ENCODE assay signal across 13 cellular contexts in genomic region chr12:8989425-8989824, GRCh38. TPM values are rescaled to one million over a fixed set of nuclear protein-coding genes. Genes with fewer than 3 reads are reported as not detected.
DNase-seq lines count a peak whose midpoint lies in the region; ATAC-seq and TF ChIP-seq lines count a peak whose summit lies in the region.
"Had no signal": no experiment of that assay in that cellular context is flagged by ENCODE, and none has a peak within 500 bp of the region (broad histone marks: within the 10 kb centered on the region; RNA-seq: fewer than 3 reads in every experiment).

KLRG1 (plus strand) TSS chr12:8989546; CDS start chr12:8989636, 90 bp downstream.

- intact Hi-C loops in PC-3 (cut with micrococcal nuclease), result no loop called here

- no peaks in the 10 kb centered on the region for H3K36me3 ChIP-seq in neural progenitor cell
- H3K36me3 ChIP-seq in PC-3 (ENCODE audit: low read depth, low read length), result no peaks in the 10 kb centered on the region
- H3K36me3 ChIP-seq in Peyer's patch, result no peaks in the 10 kb centered on the region

- H3K4me3 ChIP-seq in neural progenitor cell (no peak within 1 kb of the TSS), PC-3 (ENCODE audit: low read length) (no peak within 1 kb of the TSS), Peyer's patch (peak within 1 kb of the TSS in 2 of 4 donors; percentile 1 to 15)

- no peaks in the 10 kb centered on the region for H3K27me3 Mint-ChIP-seq in activated naive CD4-positive, alpha-beta T cell treated with anti-CD3 and anti-CD28 coated beads, Interleukin-2, amount 50 U/mL, for 24 hours
- peaks cover 4% of the 10 kb centered on the region for H3K27me3 Mint-ChIP-seq in neural progenitor cell (ENCODE audit: insufficient read depth, low read depth)

- H3K4me3 Mint-ChIP-seq in activated naive CD4-positive, alpha-beta T cell treated with anti-CD3 and anti-CD28 coated beads, Interleukin-2, amount 50 U/mL, for 24 hours, result peak within 1 kb of the TSS; percentile 86
- no peak within 1 kb of the TSS for H3K4me3 Mint-ChIP-seq in neural progenitor cell

- no peak for TF ChIP-seq POLR2A in Peyer's patch (IDR thresholded peaks at IDR 0.05)

- H3K4me1 Mint-ChIP-seq in activated naive CD4-positive, alpha-beta T cell treated with anti-CD3 and anti-CD28 coated beads, Interleukin-2, amount 50 U/mL, for 24 hours, result peaks cover 80% of the 10 kb centered on the region
- H3K4me1 Mint-ChIP-seq in neural progenitor cell, result no peaks in the 10 kb centered on the region

- no peak within 1 kb of the TSS for H3K4me2 ChIP-seq in neural progenitor cell
- H3K4me2 ChIP-seq in PC-3 (ENCODE audit: low read length), result no peak within 1 kb of the TSS

- ATAC-seq in PC-3, result no peak
- ATAC-seq in GM21526 (IDR thresholded peaks at IDR 0.05; ENCODE audit: low FRiP score, unreplicated experiment), result no peak
- ATAC-seq: left lobe of liver had no signal

- H3F3A ChIP-seq in neural progenitor cell (ENCODE audit: low read depth) (no peaks in the 10 kb centered on the region), PC-3 (ENCODE audit: low read length, unreplicated experiment) (no peaks in the 10 kb centered on the region)

- POLR2A ChIA-PET in PC-3 (lab: Charles Lee; ENCODE audit: unreplicated experiment), result no interaction called here

- peak; percentile 14 for DNase-seq in GF-D8 (lab: John Stamatoyannopoulos, UW)
- DNase-seq in MV-4-11 (lab: John Stamatoyannopoulos, UW), result peak; percentile 79
- no peak for DNase-seq in neural progenitor cell (ENCODE audit: low spot score)
- no peak for DNase-seq in PC-3
- DNase-seq in Peyer's patch, result no peak
- DNase-seq: DMS 273 treated with DMSO at 0.1 percent for 48 hours; NCI-H2227 treated with DMSO at 0.1 percent for 48 hours; nucleus accumbens; stimulated activated CD4-positive, alpha-beta T cell treated with anti-CD3 and anti-CD28 coated beads, Interleukin-15, amount 100 ng/mL, for 24 hours had no signal

- H3K4me1 ChIP-seq in neural progenitor cell, result no peaks in the 10 kb centered on the region
- no peaks in the 10 kb centered on the region for H3K4me1 ChIP-seq in PC-3 (ENCODE audit: insufficient read depth, low read length)
- no peaks in the 10 kb centered on the region for H3K4me1 ChIP-seq in Peyer's patch

- H3K27ac ChIP-seq in neural progenitor cell, result no peak within 1 kb of the TSS
- no peak within 1 kb of the TSS for H3K27ac ChIP-seq in PC-3 (ENCODE audit: low read length)
- H3K27ac ChIP-seq in Peyer's patch, result no peak within 1 kb of the TSS
- H3K27ac ChIP-seq: VCaP had no signal

- H4K20me1 ChIP-seq in neural progenitor cell (ENCODE audit: low read depth) (no peaks in the 10 kb centered on the region), PC-3 (ENCODE audit: low read length) (no peaks in the 10 kb centered on the region)

- H3K9ac ChIP-seq in neural progenitor cell, result no peak within 1 kb of the TSS
- H3K9ac ChIP-seq in PC-3 (ENCODE audit: low read length), result no peak within 1 kb of the TSS

- TF ChIP-seq CTCF in neural progenitor cell (IDR thresholded peaks at IDR 0.05) (no peak), PC-3 (conservative IDR thresholded peaks at IDR 0.05; ENCODE audit: low read depth, low read length) (no peak), Peyer's patch (IDR thresholded peaks at IDR 0.05) (no peak)

- CTCF ChIA-PET in PC-3 (lab: Charles Lee), result no interaction called here

- H3K79me2 ChIP-seq in neural progenitor cell (ENCODE audit: low read depth) (no peaks in the 10 kb centered on the region), PC-3 (ENCODE audit: low read length) (no peaks in the 10 kb centered on the region)

- H3K36me3 Mint-ChIP-seq in activated naive CD4-positive, alpha-beta T cell treated with anti-CD3 and anti-CD28 coated beads, Interleukin-2, amount 50 U/mL, for 24 hours, result peaks cover 6% of the 10 kb centered on the region
- H3K36me3 Mint-ChIP-seq in neural progenitor cell, result no peaks in the 10 kb centered on the region

- H2AFZ ChIP-seq in neural progenitor cell (replicated peaks) (no peak within 1 kb of the TSS), PC-3 (ENCODE audit: low read length) (no peak within 1 kb of the TSS)

- peak within 1 kb of the TSS; percentile 94 for H3K27ac Mint-ChIP-seq in activated naive CD4-positive, alpha-beta T cell treated with anti-CD3 and anti-CD28 coated beads, Interleukin-2, amount 50 U/mL, for 24 hours
- no peak within 1 kb of the TSS for H3K27ac Mint-ChIP-seq in neural progenitor cell

- H3K9me3 ChIP-seq in neural progenitor cell (ENCODE audit: low read depth) (no peaks in the 10 kb centered on the region), PC-3 (ENCODE audit: low read length) (no peaks in the 10 kb centered on the region), Peyer's patch (no peaks in the 10 kb centered on the region)

- no TSS peak for BruUV-seq in PC-3 (replicated peaks; lab: Mats Ljungman, UMichigan)

- no peaks in the 10 kb centered on the region for H3K27me3 ChIP-seq in neural progenitor cell
- peaks cover 7% of the 10 kb centered on the region; the same call in 1 of the 2 replicates for H3K27me3 ChIP-seq in PC-3 (ENCODE audit: low read length)
- no peaks in the 10 kb centered on the region for H3K27me3 ChIP-seq in Peyer's patch

- no peaks in the 10 kb centered on the region for H3K9me2 ChIP-seq in PC-3 (replicated peaks; ENCODE audit: low read length)

- H3K9me3 Mint-ChIP-seq in activated naive CD4-positive, alpha-beta T cell treated with anti-CD3 and anti-CD28 coated beads, Interleukin-2, amount 50 U/mL, for 24 hours, result no peaks in the 10 kb centered on the region
- no peaks in the 10 kb centered on the region for H3K9me3 Mint-ChIP-seq in neural progenitor cell

RNA-seq across cellular contexts. Expression of gene KLRG1, which starts in this region (rescaled TPM):
- 4.7 and 26.9 TPM in 2 replicates for total RNA-seq in neural progenitor cell (ENCODE audit: low replicate concordance)
- 0.15 TPM in 1 of 2 replicates, not detected in the other for total RNA-seq in PC-3 (2014; rRNA removed)
- total RNA-seq in Peyer's patch, result 10 to 100 TPM in 1 of 4 donors, 1 to 10 TPM in 2, not detected in 1; 1.0 to 29.7 (median 1.6) TPM

Comparison
In these comparisons a context has a peak if more than half of its experiments do, and no peak if none do; other contexts are left out.
1. DNase-seq: peak in GF-D8 (single experiment) and MV-4-11 (single experiment); none in neural progenitor cell (single experiment), PC-3 (single experiment) and Peyer's patch (0 of 3).